In genomic region chr17:58084317-58084981, GRCh38 we compare ENCODE assay signal across 8 cellular contexts. TPM values are rescaled to one million over a fixed set of nuclear protein-coding genes. Genes with fewer than 3 reads are reported as not detected.
DNase-seq lines count a peak whose midpoint lies in the region; ATAC-seq and TF ChIP-seq lines count a peak whose summit lies in the region.

No MANE protein-coding gene starts in this region.

- H3K4me1 ChIP-seq in A673 (ENCODE audit: insufficient read depth, low read length, poor library complexity, severe bottlenecking) (peaks cover 15% of the 10 kb centered on the region), upper lobe of left lung (peaks cover 20 to 43% (median 33%) of the 10 kb centered on the region in 4 donors)

- intact Hi-C loops in A673 (cut with micrococcal nuclease; ENCODE audit: unreplicated experiment), result loop anchor here (5.0 to 10.0 kb wide), 2 partner anchors 77 to 230 kb away; partner anchors contain the start of genes MRPS23 and SRSF1

- POLR2A ChIA-PET in A673 (lab: Charles Lee; ENCODE audit: low non-redundant PET), result interaction anchor here (0.6 to 1.0 kb wide), 2 partner anchors 12 to 76 kb away, joined by 4 to 10 read pairs; no protein-coding TSS in a partner anchor

- peak; percentile 38 for DNase-seq in A673 (ENCODE audit: low spot score)
- DNase-seq in NCI-H2196 treated with DMSO at 0.1 percent for 48 hours (lab: John Stamatoyannopoulos, UW; ENCODE audit: unreplicated experiment), result peak; percentile 31
- DNase-seq in activated T-cell treated with anti-CD3 and anti-CD28 coated beads for 4 hours, result peak; percentile 31
- DNase-seq in natural killer cell treated with Interleukin-12 subunit alpha and Interleukin-12 subunit beta and Interleukin-15 and Interleukin-18, amount 100 ng/mL, for 72 hours (ENCODE audit: low spot score), result no peak
- DNase-seq in upper lobe of left lung, result peak in 1 of 2 donors; percentile 60

- peak overlapping the region; percentile 60 to 76 for H3K27ac Mint-ChIP-seq in natural killer cell treated with Interleukin-12 subunit alpha and Interleukin-12 subunit beta and Interleukin-15 and Interleukin-18, amount 100 ng/mL, for 72 hours

- H3K9me3 ChIP-seq in A673 (ENCODE audit: low read depth, low read length, poor library complexity, severe bottlenecking), result no peaks in the 10 kb centered on the region
- H3K9me3 ChIP-seq in upper lobe of left lung, result no peaks in the 10 kb centered on the region

- H3K4me1 Mint-ChIP-seq in natural killer cell treated with Interleukin-12 subunit alpha and Interleukin-12 subunit beta and Interleukin-15 and Interleukin-18, amount 100 ng/mL, for 72 hours (ENCODE audit: low read depth in 2 of 2), result peaks cover 24 to 29% of the 10 kb centered on the region in 2 donors

- BruUV-seq in A673 (replicated peaks; lab: Mats Ljungman, UMichigan), result no TSS peak

- H3K36me3 ChIP-seq in A673 (ENCODE audit: insufficient read depth, low read length, poor library complexity, severe bottlenecking) (peaks cover 29% of the 10 kb centered on the region), upper lobe of left lung (peaks cover 3 to 29% (median 22%) of the 10 kb centered on the region in 4 donors)

- H3K27me3 ChIP-seq in A673 (replicated peaks; ENCODE audit: insufficient read depth, low read depth, low read length, poor library complexity), result no peaks in the 10 kb centered on the region
- no peaks in the 10 kb centered on the region for H3K27me3 ChIP-seq in upper lobe of left lung

- H3K27me3 Mint-ChIP-seq in natural killer cell treated with Interleukin-12 subunit alpha and Interleukin-12 subunit beta and Interleukin-15 and Interleukin-18, amount 100 ng/mL, for 72 hours, result peaks cover 8% of the 10 kb centered on the region in 2 donors

- ATAC-seq in GM18517 (IDR thresholded peaks at IDR 0.05; ENCODE audit: unreplicated experiment) (peak; percentile 17), esophagus mucosa (peak; percentile 12), upper lobe of left lung (ENCODE audit: low FRiP score in 2 of 2) (peak in 1 of 2 donors; percentile 2), GM21367 (IDR thresholded peaks at IDR 0.05; ENCODE audit: unreplicated experiment) (no peak)
- no peak for ATAC-seq in natural killer cell treated with Interleukin-12 subunit alpha and Interleukin-12 subunit beta and Interleukin-15 and Interleukin-18, amount 100 ng/mL, for 72 hours

- H3K4me3 ChIP-seq in A673 (ENCODE audit: low read depth, low read length, poor library complexity, severe bottlenecking) (peak overlapping the region; percentile 95), upper lobe of left lung (peak overlapping the region; percentile 45 to 99 (median 96))

- peak overlapping the region; percentile 88 for H3K27ac ChIP-seq in A673 (ENCODE audit: low read depth, low read length, poor library complexity, severe bottlenecking)
- peak overlapping the region; percentile 93 to 99 (median 96) for H3K27ac ChIP-seq in upper lobe of left lung

- peak; percentile 40 for TF ChIP-seq CTCF in A673 (conservative IDR thresholded peaks at IDR 0.05; ENCODE audit: low read depth, low read length)
- no peak for TF ChIP-seq CTCF in upper lobe of left lung (IDR thresholded peaks at IDR 0.05)

- H3K9me3 Mint-ChIP-seq in natural killer cell treated with Interleukin-12 subunit alpha and Interleukin-12 subunit beta and Interleukin-15 and Interleukin-18, amount 100 ng/mL, for 72 hours, result no peaks in the 10 kb centered on the region

- WGBS in upper lobe of left lung, 2 donors, result 0% methylated on average over 6 to 7 of the region's 7 CpGs

- peak overlapping the region; percentile 78 for H3K4me3 Mint-ChIP-seq in natural killer cell treated with Interleukin-12 subunit alpha and Interleukin-12 subunit beta and Interleukin-15 and Interleukin-18, amount 100 ng/mL, for 72 hours

- peaks cover 21% of the 10 kb centered on the region for H3K36me3 Mint-ChIP-seq in natural killer cell treated with Interleukin-12 subunit alpha and Interleukin-12 subunit beta and Interleukin-15 and Interleukin-18, amount 100 ng/mL, for 72 hours

- no peak for TF ChIP-seq POLR2A in upper lobe of left lung (IDR thresholded peaks at IDR 0.05)

- TF ChIP-seq EP300 in upper lobe of left lung (IDR thresholded peaks at IDR 0.05), result no peak

- CTCF ChIA-PET in A673 (lab: Charles Lee), result no interaction called here

RNA-seq across cellular contexts. Expression of gene DYNLL2, which starts 1.2 kb away (rescaled TPM):
- total RNA-seq in A673 (2021) (29.1 and 29.8 TPM in 2 replicates), esophagus mucosa (18.6 TPM), upper lobe of left lung (10 to 100 TPM; 13.6 to 33.5 (median 29.1) TPM)
- 10 to 100 TPM; 27.9 to 37.9 TPM for total RNA-seq in natural killer cell treated with Interleukin-12 subunit alpha and Interleukin-12 subunit beta and Interleukin-15 and Interleukin-18, amount 100 ng/mL, for 72 hours

Comparison
In these comparisons a context has a peak if more than half of its experiments do, and no peak if none do; other contexts are left out.
1. ATAC-seq: peak in GM18517 (single experiment) and esophagus mucosa (single experiment); none in natural killer cell treated with Interleukin-12 subunit alpha and Interleukin-12 subunit beta and Interleukin-15 and Interleukin-18, amount 100 ng/mL, for 72 hours (0 of 2) and GM21367 (single experiment).